ENCODE assay signal across 19 cellular contexts in the genomic region with DNA sequence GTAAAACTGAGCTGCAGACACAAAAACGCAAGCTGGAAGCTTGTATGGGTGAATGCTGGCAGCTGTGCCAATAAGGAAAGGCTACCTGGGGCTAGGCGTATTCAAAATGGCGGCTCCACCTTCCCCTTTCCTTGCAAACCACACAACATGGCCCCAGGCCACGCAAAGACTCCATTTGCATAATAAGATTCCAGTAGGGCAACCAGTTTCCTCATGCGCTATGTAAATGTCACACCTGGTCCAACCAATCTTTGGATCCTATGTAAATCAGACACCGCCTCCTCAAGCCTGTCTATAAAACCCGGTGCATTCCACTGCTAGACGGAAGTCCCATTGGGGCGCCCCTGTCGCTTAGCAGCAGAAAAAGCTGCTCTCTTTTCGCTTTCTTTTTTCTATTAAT.
DNase-seq lines count a peak whose midpoint lies in the region; TF ChIP-seq lines count a peak whose summit lies in the region.
"Had no signal": no experiment of that assay in that cellular context is flagged by ENCODE, and none has a peak within 500 bp of the region (broad histone marks: within the 10 kb centered on the region; RNA-seq: fewer than 3 reads in every experiment).

No MANE protein-coding gene starts in this region.

- no peak for TF ChIP-seq POLR2A in esophagus muscularis mucosa (IDR thresholded peaks at IDR 0.05; ENCODE audit: low read depth)

- no peak for TF ChIP-seq CTCF in esophagus muscularis mucosa (IDR thresholded peaks at IDR 0.05)

- H3K36me3 ChIP-seq in esophagus muscularis mucosa = no peaks in the 10 kb centered on the region
- H3K36me3 ChIP-seq: BLaER1, SJSA1 had no signal

- peak; percentile 19 to 21 for DNase-seq in NCI-H2081 (lab: John Stamatoyannopoulos, UW)
- no peak for DNase-seq in NCI-H2081 treated with DMSO at 0.1 percent for 48 hours (lab: John Stamatoyannopoulos, UW)
- DNase-seq in NCI-H146 treated with DMSO at 0.1 percent for 48 hours (lab: John Stamatoyannopoulos, UW; ENCODE audit: unreplicated experiment) = peak; percentile 83
- DNase-seq in esophagus muscularis mucosa (ENCODE audit: extremely low spot score) = peak; percentile 45
- no peak for DNase-seq in NOMO-1 treated with dmso at 0.1 percent for 144 hours (lab: John Stamatoyannopoulos, UW; ENCODE audit: unreplicated experiment)
- DNase-seq in activated gamma-delta T cell treated with Interleukin-2 at 50 U/mL for 16 hours = no peak
- DNase-seq in activated naive CD4-positive, alpha-beta T cell (lab: John Stamatoyannopoulos, UW) = no peak
- no peak for DNase-seq in stimulated activated CD8-positive, alpha-beta memory T cell treated with anti-CD3 and anti-CD28 coated beads, Interleukin-4, amount 100 ng/mL, for 48 hours
- DNase-seq: 8988T; CD8-positive, alpha-beta T cell; DMS79; NCI-H1092; NCI-H1694 treated with DMSO at 0.1 percent for 48 hours; NCI-H446 treated with DMSO at 0.1 percent for 48 hours; PC-9; T-cell had no signal

- intact Hi-C loops in esophagus muscularis mucosa (cut with DNase I) = no loop called here

- no peaks in the 10 kb centered on the region for H3K9me3 ChIP-seq in esophagus muscularis mucosa
- H3K9me3 ChIP-seq: SJSA1 had no signal

- H3K27me3 ChIP-seq in esophagus muscularis mucosa = no peaks in the 10 kb centered on the region
- H3K27me3 ChIP-seq: BLaER1, SJSA1 had no signal

- no peaks in the 10 kb centered on the region for H3K4me1 ChIP-seq in esophagus muscularis mucosa
- H3K4me1 ChIP-seq: BLaER1, SJSA1 had no signal

- TF ChIP-seq EP300 in esophagus muscularis mucosa (IDR thresholded peaks at IDR 0.05) = no peak

- H3K27ac ChIP-seq in esophagus muscularis mucosa (replicated peaks in 1 of 4) = no peak overlapping the region
- H3K27ac ChIP-seq: BLaER1, KMS-11, PC-9, SJSA1 had no signal

- 88% methylated on average over 11 of the region's 11 CpGs for WGBS in esophagus muscularis mucosa

- H3K4me3 ChIP-seq in esophagus muscularis mucosa = no peak overlapping the region
- H3K4me3 ChIP-seq: BLaER1, PC-9, SJSA1 had no signal

Comparison
In these comparisons a context has a peak if more than half of its experiments do, and no peak if none do; other contexts are left out.
1. DNase-seq: peak in NCI-H2081 (2 of 2), NCI-H146 treated with DMSO at 0.1 percent for 48 hours (single experiment) and esophagus muscularis mucosa (single experiment); none in NCI-H2081 treated with DMSO at 0.1 percent for 48 hours (single experiment), NOMO-1 treated with dmso at 0.1 percent for 144 hours (single experiment), activated gamma-delta T cell treated with Interleukin-2 at 50 U/mL for 16 hours (single experiment), activated naive CD4-positive, alpha-beta T cell (0 of 4) and stimulated activated CD8-positive, alpha-beta memory T cell treated with anti-CD3 and anti-CD28 coated beads, Interleukin-4, amount 100 ng/mL, for 48 hours (single experiment).